ENCODE assay signal across 1 cellular context in the genomic region with DNA sequence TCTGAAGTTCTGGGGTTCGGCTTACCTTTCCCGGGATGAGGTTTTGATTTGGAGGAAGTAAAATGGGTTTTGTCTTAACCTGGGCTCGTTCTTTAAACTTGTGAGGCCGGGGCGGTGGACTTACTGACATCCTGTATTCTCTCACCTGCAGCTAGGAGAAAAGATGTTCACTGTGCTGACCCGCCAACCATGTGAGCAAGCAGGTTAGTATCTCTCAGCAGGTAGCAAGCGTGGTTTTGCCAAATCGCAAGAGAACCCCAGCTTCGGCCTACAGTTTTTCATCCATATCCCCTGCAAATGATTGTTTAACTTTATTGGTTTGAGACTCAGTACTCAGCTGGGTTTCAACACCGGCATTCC.
TF ChIP-seq lines count a peak whose summit lies in the region.

No MANE protein-coding gene starts in this region.

TF ChIP-seq in GM23338, 12 proteins besides CTCF, POLR2A, EP300 and RAD21 (continued from another document):
- no peak for TF ChIP-seq ETS1 (IDR thresholded peaks at IDR 0.05)
- no peak for TF ChIP-seq JUNB (IDR thresholded peaks at IDR 0.05; ENCODE audit: unreplicated experiment)
- no peak for TF ChIP-seq POLR2AphosphoS5 (IDR thresholded peaks at IDR 0.05; ENCODE audit: low read depth)
- TF ChIP-seq REST (IDR thresholded peaks at IDR 0.05; ENCODE audit: unreplicated experiment) = no peak
- TF ChIP-seq EZH2 (IDR thresholded peaks at IDR 0.05; ENCODE audit: low read depth, unreplicated experiment) = no peak
- no peak for TF ChIP-seq EZH2phosphoT487 (IDR thresholded peaks at IDR 0.05; ENCODE audit: unreplicated experiment)
- TF ChIP-seq ZNF331 (CRISPR knock-in tag; IDR thresholded peaks at IDR 0.05; ENCODE audit: low read depth) = no peak
- TF ChIP-seq CREB1 (CRISPR knock-in tag; IDR thresholded peaks at IDR 0.05; ENCODE audit: low read depth) = no peak
